In genomic region chr16:28531777-28532744, GRCh38 we compare ENCODE assay signal across 12 cellular contexts. TPM values are rescaled to one million over a fixed set of nuclear protein-coding genes. Genes with fewer than 3 reads are reported as not detected.
A peak's percentile ranks its signal among the peaks of the same experiment; 100 is the strongest.
DNase-seq lines count a peak whose midpoint lies in the region; ATAC-seq and TF ChIP-seq lines count a peak whose summit lies in the region.
"Had no signal": no experiment of that assay in that cellular context is flagged by ENCODE, and none has a peak within 500 bp of the region (broad histone marks: within the 10 kb centered on the region; RNA-seq: fewer than 3 reads in every experiment).

No MANE protein-coding gene starts in this region.

- POLR2A ChIA-PET in GM10248 (lab: Yijun Ruan, JAX), result no interaction called here

- H3K27ac ChIP-seq in left ventricle myocardium inferior (replicated peaks), result peak overlapping the region; percentile 77
- H3K27ac ChIP-seq in sigmoid colon, result peak overlapping the region; percentile 53 to 96 (median 69)
- H3K27ac ChIP-seq: KMS-11, SK-N-MC had no signal

- no peak overlapping the region for H3K27ac Mint-ChIP-seq in Calu3 (ENCODE audit: unreplicated experiment)
- H3K27ac Mint-ChIP-seq: stimulated activated naive CD8-positive, alpha-beta T cell treated with anti-CD3 and anti-CD28 coated beads, Interleukin-15, Interleukin-2, amounts not matched to agents 100 ng/mL and 50 ng/mL, for 24 hours had no signal

- no peaks in the 10 kb centered on the region for H3K9me3 Mint-ChIP-seq in Calu3 (ENCODE audit: low read depth, unreplicated experiment)
- H3K9me3 Mint-ChIP-seq: stimulated activated naive CD8-positive, alpha-beta T cell treated with anti-CD3 and anti-CD28 coated beads, Interleukin-15, Interleukin-2, amounts not matched to agents 100 ng/mL and 50 ng/mL, for 24 hours had no signal

- CTCF ChIA-PET in Calu3 (lab: Charles Lee), result interaction anchor here (0.6 kb wide), 2 partner anchors 86 to 537 kb away, joined by 3 read pairs; no protein-coding TSS in a partner anchor
- CTCF ChIA-PET in GM10248 (lab: Yijun Ruan, JAX), result no interaction called here

- H3K27me3 ChIP-seq in left ventricle myocardium inferior (ENCODE audit: low read depth), result no peaks in the 10 kb centered on the region
- no peaks in the 10 kb centered on the region for H3K27me3 ChIP-seq in sigmoid colon

- H3K4me3 ChIP-seq in left ventricle myocardium inferior, result no peak overlapping the region
- H3K4me3 ChIP-seq in sigmoid colon, result no peak overlapping the region
- H3K4me3 ChIP-seq: SK-N-MC had no signal

- no peaks in the 10 kb centered on the region for H3K36me3 Mint-ChIP-seq in Calu3 (ENCODE audit: insufficient read depth, unreplicated experiment)

- TF ChIP-seq CTCF in Calu3 (IDR thresholded peaks at IDR 0.05; ENCODE audit: unreplicated experiment) (no peak), left ventricle myocardium inferior (IDR thresholded peaks at IDR 0.05; ENCODE audit: borderline replicate concordance) (no peak), sigmoid colon (IDR thresholded peaks at IDR 0.05) (no peak), GM10248 (IDR thresholded peaks at IDR 0.05; ENCODE audit: control extremely low read depth, extremely low read depth, low read depth, missing control alignments) (no peak)

- TF ChIP-seq EP300 in sigmoid colon (IDR thresholded peaks at IDR 0.05), result no peak

- H3K4me1 ChIP-seq in left ventricle myocardium inferior, result peaks cover 45% of the 10 kb centered on the region
- H3K4me1 ChIP-seq in sigmoid colon, result peaks cover 0 to 43% (median 33%) of the 10 kb centered on the region in 4 donors

- H3K36me3 ChIP-seq in left ventricle myocardium inferior, result peaks cover 20% of the 10 kb centered on the region
- H3K36me3 ChIP-seq in sigmoid colon, result peaks cover 8 to 22% (median 15%) of the 10 kb centered on the region in 4 donors

- in situ Hi-C loops in SK-MEL-5 (cut with HindIII; ENCODE audit: low pct_unique_long_range_greater_than_20kb, low sequenced_read_pairs), result no loop called here

- peak in 1 of 2 donors; percentile 58 for TF ChIP-seq POLR2A in sigmoid colon (IDR thresholded peaks at IDR 0.05)

- H3K4me3 Mint-ChIP-seq in Calu3 (ENCODE audit: low read depth, unreplicated experiment), result no peak overlapping the region
- H3K4me3 Mint-ChIP-seq: stimulated activated naive CD8-positive, alpha-beta T cell treated with anti-CD3 and anti-CD28 coated beads, Interleukin-15, Interleukin-2, amounts not matched to agents 100 ng/mL and 50 ng/mL, for 24 hours had no signal

- WGBS in sigmoid colon, 2 donors, result 62 to 68% methylated on average over 9 of the region's 9 CpGs

- ATAC-seq in HG03378 (IDR thresholded peaks at IDR 0.05; ENCODE audit: unreplicated experiment) (no peak), GM21619 (IDR thresholded peaks at IDR 0.05; ENCODE audit: unreplicated experiment) (no peak)

- peaks cover 16% of the 10 kb centered on the region for H3K4me1 Mint-ChIP-seq in Calu3 (ENCODE audit: low read depth, unreplicated experiment)

- no peaks in the 10 kb centered on the region for H3K27me3 Mint-ChIP-seq in Calu3 (ENCODE audit: unreplicated experiment)
- H3K27me3 Mint-ChIP-seq: stimulated activated naive CD8-positive, alpha-beta T cell treated with anti-CD3 and anti-CD28 coated beads, Interleukin-15, Interleukin-2, amounts not matched to agents 100 ng/mL and 50 ng/mL, for 24 hours had no signal

- intact Hi-C loops in Calu3 (cut with micrococcal nuclease; ENCODE audit: unreplicated experiment), result no loop called here
- intact Hi-C loops in left ventricle myocardium inferior (cut with micrococcal nuclease), result no loop called here
- intact Hi-C loops in sigmoid colon (cut with DNase I), result no loop called here

- no TSS peak for BruUV-seq in Calu3 (replicated peaks; lab: Mats Ljungman, UMichigan)

- peaks cover 6% of the 10 kb centered on the region for H3K9me3 ChIP-seq in left ventricle myocardium inferior (replicated peaks)
- H3K9me3 ChIP-seq in sigmoid colon, result no peaks in the 10 kb centered on the region

- DNase-seq in Calu3 (peak; percentile 65), SK-MEL-5 (ENCODE audit: low read depth, low spot score) (peak; percentile 45), left ventricle myocardium inferior (peak; percentile 83), sigmoid colon (peak; percentile 94), GM10248 (ENCODE audit: extremely low spot score) (no peak)
- DNase-seq in activated CD4-positive, alpha-beta T cell treated with anti-CD3 and anti-CD28 coated beads, Interleukin-2, amount 50 U/mL, for 4 hours, result no peak
- DNase-seq: activated gamma-delta T cell treated with Interleukin-2 at 50 U/mL for 16 hours had no signal

RNA-seq across cellular contexts. Expression of gene NUPR1, which starts 6.7 kb away (rescaled TPM):
- total RNA-seq in Calu3 (2022) (0.27 and 0.73 TPM in 2 replicates), left ventricle myocardium inferior (33.1 TPM), sigmoid colon (10 to 100 TPM; 54.3 to 83.9 (median 63.4) TPM)
- total RNA-seq in SK-MEL-5 (2014; rRNA removed; shearing (Covaris generic)), result 61.5 and 64.9 TPM in 2 replicates
- 34.5 and 65.3 TPM in 2 replicates for polyA plus RNA-seq in SK-MEL-5 (2015; cell fraction: cytosol; rRNA removed)
- 4.4 and 10.8 TPM in 2 replicates for polyA plus RNA-seq in SK-MEL-5 (2015; cell fraction: nucleus; rRNA removed)
- polyA plus RNA-seq in sigmoid colon, result 100 to 1,000 TPM in 2 of 3 donors, 10 to 100 TPM in 1; 48.6 to 318 (median 171) TPM

RNA-seq across cellular contexts. Expression of gene SGF29, which starts 21.7 kb away (rescaled TPM):
- 27.9 and 31.0 TPM in 2 replicates for total RNA-seq in Calu3 (2022)
- total RNA-seq in SK-MEL-5 (2014; rRNA removed; shearing (Covaris generic)), result 10.0 and 11.0 TPM in 2 replicates
- 9.0 and 13.6 TPM in 2 replicates for polyA plus RNA-seq in SK-MEL-5 (2015; cell fraction: cytosol; rRNA removed)
- 24.4 and 25.5 TPM in 2 replicates for polyA plus RNA-seq in SK-MEL-5 (2015; cell fraction: nucleus; rRNA removed)
- total RNA-seq in left ventricle myocardium inferior, result 16.5 TPM
- 10 to 100 TPM; 38.5 to 58.7 (median 44.9) TPM for total RNA-seq in sigmoid colon
- 10 to 100 TPM; 13.2 to 22.9 (median 15.6) TPM for polyA plus RNA-seq in sigmoid colon

RNA-seq across cellular contexts. Expression of gene IL27, which starts 25.4 kb away (rescaled TPM):
- total RNA-seq in Calu3 (2022) (not detected in 2 replicates), left ventricle myocardium inferior (not detected), sigmoid colon (not detected)
- not detected in 2 replicates for total RNA-seq in SK-MEL-5 (2014; rRNA removed; shearing (Covaris generic))
- not detected in 2 replicates for polyA plus RNA-seq in SK-MEL-5 (2015; cell fraction: cytosol; rRNA removed)
- polyA plus RNA-seq in SK-MEL-5 (2015; cell fraction: nucleus; rRNA removed), result not detected in 2 replicates
- polyA plus RNA-seq in sigmoid colon, result under 1 TPM in 1 of 3 donors, not detected in 2; 0.22 TPM

RNA-seq across cellular contexts. Expression of gene APOBR, which starts 37.6 kb away (rescaled TPM):
- total RNA-seq in Calu3 (2022) (0.14 TPM in 1 of 2 replicates, not detected in the other), left ventricle myocardium inferior (0.38 TPM), sigmoid colon (1 to 10 TPM in 2 of 4 donors, under 1 TPM in 2; 0.68 to 1.1 (median 1.0) TPM)
- total RNA-seq in SK-MEL-5 (2014; rRNA removed; shearing (Covaris generic)), result 0.03 TPM in 1 of 2 replicates, not detected in the other
- polyA plus RNA-seq in SK-MEL-5 (2015; cell fraction: cytosol; rRNA removed), result 0.15 TPM in 1 of 2 replicates, not detected in the other
- 0.10 and 0.27 TPM in 2 replicates for polyA plus RNA-seq in SK-MEL-5 (2015; cell fraction: nucleus; rRNA removed)
- polyA plus RNA-seq in sigmoid colon, result 10 to 100 TPM; 10.8 to 94.5 (median 24.0) TPM

RNA-seq across cellular contexts. Expression of gene CLN3, which starts 40.2 kb away (rescaled TPM):
- 31.8 and 33.5 TPM in 2 replicates for total RNA-seq in Calu3 (2022)
- total RNA-seq in SK-MEL-5 (2014; rRNA removed; shearing (Covaris generic)), result 17.7 and 29.4 TPM in 2 replicates
- polyA plus RNA-seq in SK-MEL-5 (2015; cell fraction: cytosol; rRNA removed), result 34.4 and 44.7 TPM in 2 replicates
- 74.9 and 88.7 TPM in 2 replicates for polyA plus RNA-seq in SK-MEL-5 (2015; cell fraction: nucleus; rRNA removed)
- total RNA-seq in left ventricle myocardium inferior, result 13.6 TPM
- total RNA-seq in sigmoid colon, result 10 to 100 TPM; 16.8 to 23.0 (median 17.9) TPM
- 100 to 1,000 TPM in 1 of 3 donors, 10 to 100 TPM in 2; 31.2 to 123 (median 53.6) TPM for polyA plus RNA-seq in sigmoid colon

Comparison
In these comparisons a context has a peak if more than half of its experiments do, and no peak if none do; other contexts are left out.
1. DNase-seq: peak in Calu3 (single experiment), SK-MEL-5 (single experiment), left ventricle myocardium inferior (single experiment) and sigmoid colon (single experiment); none in activated CD4-positive, alpha-beta T cell treated with anti-CD3 and anti-CD28 coated beads, Interleukin-2, amount 50 U/mL, for 4 hours (0 of 2) and GM10248 (single experiment).
2. RNA of gene NUPR1, which starts 6.7 kb away (total RNA-seq): 54.3 to 83.9 TPM in sigmoid colon, 61.5 to 64.9 TPM in SK-MEL-5 and 33.1 TPM in left ventricle myocardium inferior (single experiment); 0.27 to 0.73 TPM in Calu3; every median in the first group is over 10 times any median in the second.